Comparison of ENCODE assay signal across 16 cellular contexts in the genomic region with DNA sequence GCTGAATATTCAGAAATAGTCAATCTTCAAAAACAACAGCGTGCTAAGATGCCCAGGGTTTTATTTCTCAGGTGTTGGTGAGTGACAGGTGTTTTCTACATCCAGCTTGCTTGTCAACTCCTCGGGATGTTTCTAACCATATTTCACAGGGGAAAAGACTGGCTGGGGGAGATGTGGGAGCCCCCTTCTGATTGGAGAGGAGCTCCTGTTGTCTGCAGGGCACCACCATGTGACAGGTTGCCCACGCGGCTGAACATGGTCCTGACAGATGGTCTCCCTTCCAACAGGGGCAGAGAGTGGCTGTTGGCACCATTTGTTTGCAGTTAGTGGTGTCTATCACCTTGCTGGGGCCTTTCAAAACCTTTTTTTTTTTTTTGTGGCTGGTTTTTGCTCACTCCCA. TPM values are rescaled to one million over a fixed set of nuclear protein-coding genes. Genes with fewer than 3 reads are reported as not detected.
DNase-seq lines count a peak whose midpoint lies in the region; ATAC-seq and TF ChIP-seq lines count a peak whose summit lies in the region.
"Had no signal": no experiment of that assay in that cellular context is flagged by ENCODE, and none has a peak within 500 bp of the region (broad histone marks: within the 10 kb centered on the region; RNA-seq: fewer than 3 reads in every experiment).

No MANE protein-coding gene starts in this region.

- no peak overlapping the region for H2AFZ ChIP-seq in H9 (ENCODE audit: low read length)

- H4K8ac ChIP-seq in H9 (replicated peaks; ENCODE audit: insufficient read length, low read depth, low read length): no peak overlapping the region

- peaks cover 12% of the 10 kb centered on the region for H3K27me3 Mint-ChIP-seq in H9 (ENCODE audit: low read depth)

- no peak overlapping the region for H4K5ac ChIP-seq in H9 (ENCODE audit: insufficient read length, low read depth, low read length)

- no peaks in the 10 kb centered on the region for H3K36me3 Mint-ChIP-seq in H9 (ENCODE audit: insufficient read depth in 1 of 3, low read depth in 3 of 3)
- H3K36me3 Mint-ChIP-seq: CD8-positive, alpha-beta T cell had no signal

- H3K4me2 ChIP-seq in H9 (ENCODE audit: insufficient read depth, insufficient read length, low read length): no peak overlapping the region

- H2BK12ac ChIP-seq in H9 (ENCODE audit: insufficient read length, low read depth, low read length): no peak overlapping the region

- no peak overlapping the region for H4K91ac ChIP-seq in H9 (ENCODE audit: insufficient read length, low read depth, low read length)

- peaks cover 7% of the 10 kb centered on the region in 2 experiments; a peak in 3 of 4 replicates for H3K4me1 Mint-ChIP-seq in H9
- H3K4me1 Mint-ChIP-seq: B cell had no signal

- no peaks in the 10 kb centered on the region for H3K36me3 ChIP-seq in upper lobe of right lung
- H3K36me3 ChIP-seq: HAP-1 had no signal

- no peak overlapping the region for H3K56ac ChIP-seq in H9 (ENCODE audit: insufficient read length, low read depth, low read length)

- ATAC-seq in upper lobe of right lung (no peak), HG03135 (IDR thresholded peaks at IDR 0.05; ENCODE audit: unreplicated experiment) (no peak)
- ATAC-seq: CD8-positive, alpha-beta T cell had no signal

- H3K4me1 ChIP-seq in H9 (ENCODE audit: insufficient read depth, low read length): no peaks in the 10 kb centered on the region
- no peaks in the 10 kb centered on the region for H3K4me1 ChIP-seq in upper lobe of right lung
- H3K4me1 ChIP-seq: HAP-1 had no signal

- no peak overlapping the region for H2AK5ac ChIP-seq in H9 (ENCODE audit: insufficient read length, low read length)

- H3K27me3 ChIP-seq in H9 (ENCODE audit: insufficient read depth, low read length): no peaks in the 10 kb centered on the region
- no peaks in the 10 kb centered on the region for H3K27me3 ChIP-seq in upper lobe of right lung

- no peaks in the 10 kb centered on the region for H3K23me2 ChIP-seq in H9 (ENCODE audit: insufficient read length, low read depth, low read length, poor library complexity, severe bottlenecking)

- H4K20me1 ChIP-seq in H9 (ENCODE audit: control insufficient read depth, insufficient read depth, insufficient read length): no peaks in the 10 kb centered on the region

- no peak overlapping the region for H2BK20ac ChIP-seq in H9 (ENCODE audit: low read depth, low read length, poor library complexity, severe bottlenecking)

- intact Hi-C loops in upper lobe of right lung (cut with DNase I): no loop called here

- H3K9me3 ChIP-seq in H9 (ENCODE audit: control insufficient read depth, low read depth, low read length): no peaks in the 10 kb centered on the region
- H3K9me3 ChIP-seq in upper lobe of right lung: no peaks in the 10 kb centered on the region
- H3K9me3 ChIP-seq: HAP-1 had no signal

- H3K18ac ChIP-seq in H9 (ENCODE audit: insufficient read length, low read depth, low read length): no peak overlapping the region

- WGBS in H9 (ENCODE audit: extremely low coverage, insufficient read length, low lambda C conversion rate): no CpG with 5 or more reads among the region's 4 CpGs

- TF ChIP-seq CTCF in H9 (conservative IDR thresholded peaks at IDR 0.05) (no peak), upper lobe of right lung (IDR thresholded peaks at IDR 0.05) (no peak)

- H3K79me1 ChIP-seq in H9 (ENCODE audit: insufficient read depth, low read depth, low read length, poor library complexity, severe bottlenecking): no peaks in the 10 kb centered on the region

- no peak overlapping the region for H3K4ac ChIP-seq in H9 (ENCODE audit: low read depth, low read length)

- no peaks in the 10 kb centered on the region for H3K79me2 ChIP-seq in H9 (ENCODE audit: insufficient read depth, low read length)

- no peak overlapping the region for H3K23ac ChIP-seq in H9 (ENCODE audit: insufficient read length, low read depth, low read length)

- DNase-seq in H9 (peak; percentile 6), NCI-H2171 (lab: John Stamatoyannopoulos, UW) (peak; percentile 85), islet precursor cell (peak; percentile 26), upper lobe of right lung (peak; percentile 18), hippocampal formation (lab: John Stamatoyannopoulos, UW) (no peak), mucosa of gallbladder (ENCODE audit: low spot score) (no peak)
- DNase-seq: CD8-positive, alpha-beta T cell; COR-L47; DMS53; GF-D8; GOT3 had no signal

- H3K4me3 Mint-ChIP-seq in H9: no peak overlapping the region
- H3K4me3 Mint-ChIP-seq: B cell; CD8-positive, alpha-beta T cell had no signal

- H2BK120ac ChIP-seq in H9 (ENCODE audit: low read depth, low read length, poor library complexity, severe bottlenecking): no peak overlapping the region

- no peak overlapping the region for H3K9ac ChIP-seq in H9 (ENCODE audit: extremely low read depth, insufficient read length, low read length)

- no peak overlapping the region for H2BK15ac ChIP-seq in H9 (ENCODE audit: low read depth, low read length)

- H3K27ac Mint-ChIP-seq in H9: no peak overlapping the region
- H3K27ac Mint-ChIP-seq: B cell; CD8-positive, alpha-beta T cell had no signal

- H3K9me3 Mint-ChIP-seq in H9: peaks cover 0 to 6% of the 10 kb centered on the region in 2 experiments; a peak in 4 of 5 replicates
- H3K9me3 Mint-ChIP-seq: CD8-positive, alpha-beta T cell had no signal

- H3K27ac ChIP-seq in H9 (ENCODE audit: insufficient read length, low read depth, low read length) (no peak overlapping the region), upper lobe of right lung (no peak overlapping the region)
- H3K27ac ChIP-seq: C4-2B had no signal

- no peak overlapping the region for H2BK5ac ChIP-seq in H9 (ENCODE audit: insufficient read length, low read length)

- H3K4me3 ChIP-seq in upper lobe of right lung: no peak overlapping the region
- H3K4me3 ChIP-seq: HAP-1 had no signal

- H3T11ph ChIP-seq in H9 (ENCODE audit: low read length): no peak overlapping the region

- no peak overlapping the region for H3K14ac ChIP-seq in H9 (ENCODE audit: insufficient read depth, low read length)

RNA-seq across cellular contexts. Expression of gene GPR26, which starts 16.5 kb away (rescaled TPM):
- total RNA-seq in H9 (2021): 0.07 and 0.09 TPM in 2 replicates
- not detected for total RNA-seq in upper lobe of right lung
- total RNA-seq in mucosa of gallbladder: not detected
- total RNA-seq: B cell; CD8-positive, alpha-beta T cell; HT1080 had no signal

Comparison
In these comparisons a context has a peak if more than half of its experiments do, and no peak if none do; other contexts are left out.
1. DNase-seq: peak in H9 (single experiment), NCI-H2171 (single experiment), islet precursor cell (single experiment) and upper lobe of right lung (single experiment); none in hippocampal formation (0 of 2) and mucosa of gallbladder (single experiment).